13 cellular contexts compared by ENCODE assay signal in genomic region chr6:20414711-20415110, GRCh38.
"Had no signal": no experiment of that assay in that cellular context is flagged by ENCODE, and none has a peak within 500 bp of the region (broad histone marks: within the 10 kb centered on the region; RNA-seq: fewer than 3 reads in every experiment).

No MANE protein-coding gene starts in this region.

- H3K4me3 ChIP-seq: hepatocyte, sigmoid colon had no signal

- H3K4me3 Mint-ChIP-seq: activated B cell treated with CpG ODN at 0.5 μM for 24 hours; activated CD4-positive, alpha-beta memory T cell treated with anti-CD3 and anti-CD28 coated beads, Interleukin-2, amount 10 ng/mL, durations not matched to agents 7 days and 5 days; activated naive CD4-positive, alpha-beta T cell treated with anti-CD3 and anti-CD28 coated beads, Interleukin-2, amount 50 U/mL, for 24 hours; activated T-cell treated with anti-CD3 and anti-CD28 coated beads, Interleukin-2, amount 50 U/mL, for 24 hours; stimulated activated naive B cell treated with anti-CD40 and anti-IgM and Interleukin-4, amounts not matched to agents 10 μg/mL and 1 μg/mL and 100 μg/mL, for 72 hours; T-helper 2 cell treated with Interferon-gamma antibody and Interleukin-4, amounts not matched to agents 5 μg/mL and 100 μg/mL, for 36 hours had no signal

- H3K27me3 ChIP-seq: hepatocyte, sigmoid colon had no signal

- H3K27ac ChIP-seq: hepatocyte, sigmoid colon had no signal

- H3K27ac Mint-ChIP-seq: activated B cell treated with CpG ODN at 0.5 μM for 24 hours; activated CD4-positive, alpha-beta memory T cell treated with anti-CD3 and anti-CD28 coated beads, Interleukin-2, amount 10 ng/mL, durations not matched to agents 7 days and 5 days; activated naive CD4-positive, alpha-beta T cell treated with anti-CD3 and anti-CD28 coated beads, Interleukin-2, amount 50 U/mL, for 24 hours; activated T-cell treated with anti-CD3 and anti-CD28 coated beads, Interleukin-2, amount 50 U/mL, for 24 hours; stimulated activated naive B cell treated with anti-CD40 and anti-IgM and Interleukin-4, amounts not matched to agents 10 μg/mL and 1 μg/mL and 100 μg/mL, for 72 hours; T-helper 2 cell treated with Interferon-gamma antibody and Interleukin-4, amounts not matched to agents 5 μg/mL and 100 μg/mL, for 36 hours had no signal

- H2AFZ ChIP-seq: hepatocyte had no signal

- H3K36me3 ChIP-seq: sigmoid colon had no signal

- H3K4me1 ChIP-seq: sigmoid colon had no signal

- H3K9me3 Mint-ChIP-seq: activated B cell treated with CpG ODN at 0.5 μM for 24 hours; activated CD4-positive, alpha-beta memory T cell treated with anti-CD3 and anti-CD28 coated beads, Interleukin-2, amount 10 ng/mL, durations not matched to agents 7 days and 5 days; activated naive CD4-positive, alpha-beta T cell treated with anti-CD3 and anti-CD28 coated beads, Interleukin-2, amount 50 U/mL, for 24 hours; activated T-cell treated with anti-CD3 and anti-CD28 coated beads, Interleukin-2, amount 50 U/mL, for 24 hours; naive thymus-derived CD4-positive, alpha-beta T cell; stimulated activated naive B cell treated with anti-CD40 and anti-IgM and Interleukin-4, amounts not matched to agents 10 μg/mL and 1 μg/mL and 100 μg/mL, for 72 hours; T-helper 2 cell treated with Interferon-gamma antibody and Interleukin-4, amounts not matched to agents 5 μg/mL and 100 μg/mL, for 36 hours had no signal

- H3K9me3 ChIP-seq: sigmoid colon had no signal

- H3K4me2 ChIP-seq: hepatocyte had no signal

- H3K27me3 Mint-ChIP-seq: activated B cell treated with CpG ODN at 0.5 μM for 24 hours; activated CD4-positive, alpha-beta memory T cell treated with anti-CD3 and anti-CD28 coated beads, Interleukin-2, amount 10 ng/mL, durations not matched to agents 7 days and 5 days; activated naive CD4-positive, alpha-beta T cell treated with anti-CD3 and anti-CD28 coated beads, Interleukin-2, amount 50 U/mL, for 24 hours; activated T-cell treated with anti-CD3 and anti-CD28 coated beads, Interleukin-2, amount 50 U/mL, for 24 hours; naive thymus-derived CD4-positive, alpha-beta T cell; stimulated activated naive B cell treated with anti-CD40 and anti-IgM and Interleukin-4, amounts not matched to agents 10 μg/mL and 1 μg/mL and 100 μg/mL, for 72 hours had no signal

- DNase-seq: activated B cell treated with CpG ODN at 0.5 μM for 24 hours; activated CD4-positive, alpha-beta memory T cell treated with anti-CD3 and anti-CD28 coated beads, Interleukin-2, amount 10 ng/mL, durations not matched to agents 7 days and 5 days; activated CD4-positive, alpha-beta T cell treated with anti-CD3 and anti-CD28 coated beads for 4 hours; activated T-cell treated with anti-CD3 and anti-CD28 coated beads, Interleukin-2, amount 50 U/mL, for 24 hours; effector CD8-positive, alpha-beta T cell; left cardiac atrium; naive thymus-derived CD4-positive, alpha-beta T cell; sigmoid colon; stimulated activated naive B cell treated with anti-CD40 and anti-IgM and Interleukin-4, amounts not matched to agents 10 μg/mL and 1 μg/mL and 100 μg/mL, for 72 hours; SW 1271 had no signal

- ATAC-seq: left cardiac atrium; naive thymus-derived CD4-positive, alpha-beta T cell; stimulated activated naive B cell treated with anti-CD40 and anti-IgM and Interleukin-4, amounts not matched to agents 10 μg/mL and 1 μg/mL and 100 μg/mL, for 72 hours had no signal
